14 cellular contexts compared by ENCODE assay signal in genomic region chr6:131400054-131400781, GRCh38.
DNase-seq lines count a peak whose midpoint lies in the region; ATAC-seq and TF ChIP-seq lines count a peak whose summit lies in the region.
"Had no signal": no experiment of that assay in that cellular context is flagged by ENCODE, and none has a peak within 500 bp of the region (broad histone marks: within the 10 kb centered on the region; RNA-seq: fewer than 3 reads in every experiment).

No MANE protein-coding gene starts in this region.

- H3K79me2 ChIP-seq in SK-N-SH (ENCODE audit: insufficient read depth): no peaks in the 10 kb centered on the region

- peaks cover 15% of the 10 kb centered on the region for H3F3A ChIP-seq in SK-N-SH (replicated peaks; ENCODE audit: insufficient read depth)

- no peaks in the 10 kb centered on the region for H3K27me3 ChIP-seq in SK-N-SH (ENCODE audit: insufficient read depth)
- no peaks in the 10 kb centered on the region for H3K27me3 ChIP-seq in ovary
- H3K27me3 ChIP-seq: gastroesophageal sphincter had no signal

- POLR2A ChIA-PET in SK-N-SH (lab: Yijun Ruan, JAX): no interaction called here

- no peak for TF ChIP-seq CTCF in SK-N-SH (IDR thresholded peaks at IDR 0.05)
- no peak for TF ChIP-seq CTCF in ovary (IDR thresholded peaks at IDR 0.05)

- TF ChIP-seq RAD21 in SK-N-SH (IDR thresholded peaks at IDR 0.05; ENCODE audit: low read length): no peak

- H3K4me3 ChIP-seq in SK-N-SH (ENCODE audit: low read depth in 2 of 2, low read length in 1 of 2) (no peak overlapping the region), ovary (no peak overlapping the region)
- H3K4me3 ChIP-seq: gastroesophageal sphincter had no signal

- TF ChIP-seq POLR2A in ovary (IDR thresholded peaks at IDR 0.05): no peak

- no peak overlapping the region for H3K9ac ChIP-seq in SK-N-SH

- peak overlapping the region in 1 of 2 experiments; percentile 82; a peak in 3 of 4 replicates for H3K27ac ChIP-seq in SK-N-SH (ENCODE audit: low read depth in 2 of 2, low read length in 1 of 2)
- no peak overlapping the region for H3K27ac ChIP-seq in ovary
- H3K27ac ChIP-seq: gastroesophageal sphincter had no signal

- peaks cover 25 to 26% of the 10 kb centered on the region in 2 donors for H3K9me3 Mint-ChIP-seq in stimulated activated naive CD8-positive, alpha-beta T cell treated with anti-CD3 and anti-CD28 coated beads, Interleukin-15, amount 100 ng/mL, for 72 hours
- H3K9me3 Mint-ChIP-seq in stimulated activated naive B cell treated with anti-CD40 and anti-IgM and Interleukin-4, amounts not matched to agents 10 μg/mL and 1 μg/mL and 100 μg/mL, for 72 hours: peaks cover 0 to 6% of the 10 kb centered on the region in 2 donors

- H3K36me3 ChIP-seq in SK-N-SH (replicated peaks in 1 of 2; ENCODE audit: control insufficient read depth in 1 of 2, insufficient read depth in 2 of 2, low read length in 1 of 2): no peaks in the 10 kb centered on the region
- no peaks in the 10 kb centered on the region for H3K36me3 ChIP-seq in ovary
- H3K36me3 ChIP-seq: gastroesophageal sphincter had no signal

- peak overlapping the region; percentile 54; the same call in 1 of the 2 replicates for H3K4me2 ChIP-seq in SK-N-SH

- H3K4me3 Mint-ChIP-seq in stimulated activated naive CD8-positive, alpha-beta T cell treated with anti-CD3 and anti-CD28 coated beads, Interleukin-15, amount 100 ng/mL, for 72 hours: no peak overlapping the region
- H3K4me3 Mint-ChIP-seq in stimulated activated naive B cell treated with anti-CD40 and anti-IgM and Interleukin-4, amounts not matched to agents 10 μg/mL and 1 μg/mL and 100 μg/mL, for 72 hours: no peak overlapping the region
- H3K4me3 Mint-ChIP-seq: activated naive CD4-positive, alpha-beta T cell treated with anti-CD3 and anti-CD28 coated beads, Interleukin-2, amount 50 U/mL, for 24 hours; CD14-positive monocyte; naive thymus-derived CD4-positive, alpha-beta T cell had no signal

- DNase-seq in stimulated activated naive CD8-positive, alpha-beta T cell treated with anti-CD3 and anti-CD28 coated beads, Interleukin-15, Interleukin-2, amounts not matched to agents 100 U/mL and 50 U/mL, for 24 hours: no peak
- DNase-seq in stimulated activated naive CD8-positive, alpha-beta T cell treated with anti-CD3 and anti-CD28 coated beads, Interleukin-15, amount 100 ng/mL, for 72 hours: no peak
- DNase-seq in SK-N-SH: no peak
- peak; percentile 83 for DNase-seq in fibroblast of peridontal ligament (ENCODE audit: extremely low read depth)
- DNase-seq in stimulated activated naive B cell treated with anti-CD40 and anti-IgM and Interleukin-4, amounts not matched to agents 10 μg/mL and 1 μg/mL and 100 μg/mL, for 72 hours: no peak
- no peak for DNase-seq in ovary
- DNase-seq in retina: no peak
- DNase-seq in stimulated activated CD4-positive, alpha-beta T cell treated with anti-CD3 and anti-CD28 coated beads, Interleukin-4, amount 100 ng/mL, for 4 hours: no peak
- DNase-seq: H7; naive thymus-derived CD4-positive, alpha-beta T cell; NCI-H524 had no signal

- H3K27me3 Mint-ChIP-seq in stimulated activated naive CD8-positive, alpha-beta T cell treated with anti-CD3 and anti-CD28 coated beads, Interleukin-15, amount 100 ng/mL, for 72 hours: no peaks in the 10 kb centered on the region
- H3K27me3 Mint-ChIP-seq in stimulated activated naive B cell treated with anti-CD40 and anti-IgM and Interleukin-4, amounts not matched to agents 10 μg/mL and 1 μg/mL and 100 μg/mL, for 72 hours: peaks cover 0 to 10% of the 10 kb centered on the region in 2 donors
- H3K27me3 Mint-ChIP-seq: activated naive CD4-positive, alpha-beta T cell treated with anti-CD3 and anti-CD28 coated beads, Interleukin-2, amount 50 U/mL, for 24 hours; naive thymus-derived CD4-positive, alpha-beta T cell had no signal

- peaks cover 14% of the 10 kb centered on the region for H3K4me1 Mint-ChIP-seq in stimulated activated naive CD8-positive, alpha-beta T cell treated with anti-CD3 and anti-CD28 coated beads, Interleukin-15, amount 100 ng/mL, for 72 hours
- H3K4me1 Mint-ChIP-seq in stimulated activated naive B cell treated with anti-CD40 and anti-IgM and Interleukin-4, amounts not matched to agents 10 μg/mL and 1 μg/mL and 100 μg/mL, for 72 hours: peaks cover 7 to 13% of the 10 kb centered on the region in 2 donors

- H3K4me1 ChIP-seq in SK-N-SH (ENCODE audit: control insufficient read depth in 1 of 2, insufficient read depth in 2 of 2, low read depth in 1 of 2, low read length in 1 of 2) (peaks cover 0 to 6% of the 10 kb centered on the region in 2 experiments; a peak in 1 of 4 replicates), ovary (ENCODE audit: insufficient read depth) (peaks cover 4% of the 10 kb centered on the region)
- H3K4me1 ChIP-seq: gastroesophageal sphincter had no signal

- CTCF ChIA-PET in SK-N-SH (lab: Yijun Ruan, JAX): no interaction called here

- peaks cover 0 to 3% of the 10 kb centered on the region in 2 donors for H3K36me3 Mint-ChIP-seq in stimulated activated naive B cell treated with anti-CD40 and anti-IgM and Interleukin-4, amounts not matched to agents 10 μg/mL and 1 μg/mL and 100 μg/mL, for 72 hours
- H3K36me3 Mint-ChIP-seq: CD14-positive monocyte had no signal

- intact Hi-C loops in ovary (cut with DNase I): no loop called here

- WGBS in SK-N-SH (ENCODE audit: low lambda C conversion rate): 96% methylated on average over 1 of the region's 1 CpG
- WGBS in ovary, 3 donors: 79 to 97% (median 82%) methylated on average over 1 of the region's 1 CpG

- ATAC-seq in stimulated activated naive CD8-positive, alpha-beta T cell treated with anti-CD3 and anti-CD28 coated beads, Interleukin-15, Interleukin-2, amounts not matched to agents 100 U/mL and 50 U/mL, for 24 hours: peak; percentile 80
- no peak for ATAC-seq in stimulated activated naive CD8-positive, alpha-beta T cell treated with anti-CD3 and anti-CD28 coated beads, Interleukin-15, amount 100 ng/mL, for 72 hours
- ATAC-seq in stimulated activated naive B cell treated with anti-CD40 and anti-IgM and Interleukin-4, amounts not matched to agents 10 μg/mL and 1 μg/mL and 100 μg/mL, for 72 hours (replicated peaks): no peak
- ATAC-seq: gastroesophageal sphincter; naive thymus-derived CD4-positive, alpha-beta T cell had no signal

- H2AFZ ChIP-seq in SK-N-SH (ENCODE audit: low read depth): no peak overlapping the region; the same call in 1 of the 2 replicates

- H4K20me1 ChIP-seq in SK-N-SH (ENCODE audit: insufficient read depth): no peaks in the 10 kb centered on the region

- H3K9me2 ChIP-seq in SK-N-SH: no peaks in the 10 kb centered on the region

- peak in 1 of 2 experiments; percentile 86; a peak in 2 of 4 replicates for TF ChIP-seq EP300 in SK-N-SH (IDR thresholded peaks at IDR 0.05; ENCODE audit: borderline replicate concordance in 1 of 2, low read depth in 1 of 2, low read length in 1 of 2)
- no peak for TF ChIP-seq EP300 in ovary (IDR thresholded peaks at IDR 0.05)

- H3K27ac Mint-ChIP-seq in stimulated activated naive CD8-positive, alpha-beta T cell treated with anti-CD3 and anti-CD28 coated beads, Interleukin-15, amount 100 ng/mL, for 72 hours: peak overlapping the region in 1 of 2 donors; percentile 41
- H3K27ac Mint-ChIP-seq in stimulated activated naive B cell treated with anti-CD40 and anti-IgM and Interleukin-4, amounts not matched to agents 10 μg/mL and 1 μg/mL and 100 μg/mL, for 72 hours: no peak overlapping the region
- H3K27ac Mint-ChIP-seq: activated naive CD4-positive, alpha-beta T cell treated with anti-CD3 and anti-CD28 coated beads, Interleukin-2, amount 50 U/mL, for 24 hours; CD14-positive monocyte had no signal

- H3K9me3 ChIP-seq in SK-N-SH (no peaks in the 10 kb centered on the region; the same call in 1 of the 2 replicates), ovary (no peaks in the 10 kb centered on the region)

TF ChIP-seq in SK-N-SH, 30 proteins besides CTCF, POLR2A, EP300 and RAD21 (continues in another document):
- TF ChIP-seq GABPA (IDR thresholded peaks at IDR 0.05; ENCODE audit: low read depth): no peak
- peak; percentile 12; the same call in 1 of the 2 replicates for TF ChIP-seq MEF2A (IDR thresholded peaks at IDR 0.05; ENCODE audit: borderline replicate concordance, low read depth)
- TF ChIP-seq REST (IDR thresholded peaks at IDR 0.05; ENCODE audit: low read depth, low read length): no peak
- TF ChIP-seq TCF12 (IDR thresholded peaks at IDR 0.05): peak; percentile 93
- TF ChIP-seq, protein P1, sequence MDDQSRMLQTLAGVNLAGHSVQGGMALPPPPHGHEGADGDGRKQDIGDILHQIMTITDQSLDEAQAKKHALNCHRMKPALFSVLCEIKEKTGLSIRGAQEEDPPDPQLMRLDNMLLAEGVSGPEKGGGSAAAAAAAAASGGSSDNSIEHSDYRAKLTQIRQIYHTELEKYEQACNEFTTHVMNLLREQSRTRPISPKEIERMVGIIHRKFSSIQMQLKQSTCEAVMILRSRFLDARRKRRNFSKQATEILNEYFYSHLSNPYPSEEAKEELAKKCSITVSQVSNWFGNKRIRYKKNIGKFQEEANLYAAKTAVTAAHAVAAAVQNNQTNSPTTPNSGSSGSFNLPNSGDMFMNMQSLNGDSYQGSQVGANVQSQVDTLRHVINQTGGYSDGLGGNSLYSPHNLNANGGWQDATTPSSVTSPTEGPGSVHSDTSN (IDR thresholded peaks at IDR 0.05): peak; percentile 92
